18 cellular contexts compared by ENCODE assay signal in the genomic region with DNA sequence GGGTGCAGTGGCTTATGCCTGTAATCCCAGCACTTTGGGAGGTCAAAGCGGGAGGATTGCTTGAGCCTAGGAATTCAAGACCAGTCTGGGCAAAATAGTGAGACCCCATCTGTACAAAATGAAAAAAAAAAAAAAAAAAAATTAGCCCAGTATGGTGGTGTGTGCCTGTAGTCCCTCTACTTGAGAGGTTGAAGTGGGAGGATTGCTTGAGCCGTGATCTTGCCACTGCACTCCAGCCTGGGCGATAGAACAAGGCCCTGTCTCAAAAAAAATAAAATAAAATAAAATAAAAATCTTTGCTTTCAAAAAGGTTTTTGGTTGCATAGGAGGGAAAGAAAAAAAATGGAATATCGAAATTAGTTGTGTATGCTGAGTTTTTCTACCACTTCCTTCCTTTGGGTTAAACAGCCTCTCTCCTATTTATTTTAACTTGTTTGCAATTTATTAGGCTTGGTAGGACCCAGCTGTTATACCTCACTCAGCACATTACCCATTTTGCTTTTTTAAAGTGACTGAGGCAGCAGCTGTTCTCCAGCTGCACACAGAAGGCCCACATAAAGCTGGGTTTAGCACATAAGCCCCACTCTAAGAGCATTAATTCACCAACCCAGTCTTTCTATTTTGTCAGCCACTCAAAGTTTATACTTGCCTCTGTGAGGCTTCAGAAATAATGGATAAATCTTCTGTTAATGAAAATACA.
DNase-seq lines count a peak whose midpoint lies in the region; ATAC-seq, FAIRE-seq and TF ChIP-seq lines count a peak whose summit lies in the region.
"Had no signal": no experiment of that assay in that cellular context is flagged by ENCODE, and none has a peak within 500 bp of the region (broad histone marks: within the 10 kb centered on the region; RNA-seq: fewer than 3 reads in every experiment).

No MANE protein-coding gene starts in this region.

- H3K27ac ChIP-seq in BLaER1 (peak overlapping the region; percentile 27; the same call in 1 of the 2 replicates), K562 (ENCODE audit: extremely low read depth, low read depth, low read length) (no peak overlapping the region), prostate gland (no peak overlapping the region)
- H3K27ac ChIP-seq: gastrocnemius medialis had no signal

- TF ChIP-seq RAD21 in K562 (CRISPR knock-in tag; conservative IDR thresholded peaks at IDR 0.05 in 1 of 2, IDR thresholded peaks at IDR 0.05 in 1 of 2): no peak

- 0 out of 2 replicates have a peak overlapping the region, but pooled peaks have one; percentile 38 for H3K9ac ChIP-seq in BLaER1
- H3K9ac ChIP-seq in K562 (ENCODE audit: insufficient read depth in 1 of 2, low read depth in 2 of 2, low read length in 2 of 2): no peak overlapping the region

- peaks cover 31% of the 10 kb centered on the region for H3K36me3 ChIP-seq in BLaER1
- H3K36me3 ChIP-seq in K562 (ENCODE audit: control insufficient read depth, insufficient read depth, low read length): no peaks in the 10 kb centered on the region
- no peaks in the 10 kb centered on the region for H3K36me3 ChIP-seq in prostate gland
- H3K36me3 ChIP-seq: gastrocnemius medialis had no signal

- H3K9me3 ChIP-seq in BLaER1 (peaks cover 77% of the 10 kb centered on the region), K562 (replicated peaks; ENCODE audit: control insufficient read depth, insufficient read depth, low read depth, low read length) (peaks cover 7% of the 10 kb centered on the region; the same call in 1 of the 2 replicates), prostate gland (no peaks in the 10 kb centered on the region)

- peak overlapping the region in 2 of 8 donors; percentile 34 to 51 for H3K4me3 Mint-ChIP-seq in naive B cell
- H3K4me3 Mint-ChIP-seq: activated naive CD4-positive, alpha-beta T cell treated with anti-CD3 and anti-CD28 coated beads, Interleukin-2, amount 10 ng/mL, durations not matched to agents 7 days and 5 days had no signal

- TF ChIP-seq POLR2A in K562 (conservative IDR thresholded peaks at IDR 0.05): no peak
- no peak for TF ChIP-seq POLR2A in prostate gland (IDR thresholded peaks at IDR 0.05)

- in situ Hi-C loops in K562 (cut with MboI): no loop called here

- 0 out of 3 replicates have a peak, but pooled peaks cover 8% of the 10 kb centered on the region for H3K79me2 ChIP-seq in K562 (ENCODE audit: control insufficient read depth, insufficient read depth, low read length)

- H3K4me3 ChIP-seq in BLaER1 (no peak overlapping the region; the same call in 1 of the 2 replicates), K562 (no peak overlapping the region), prostate gland (no peak overlapping the region)
- no peak overlapping the region for H3K4me3 ChIP-seq in Jurkat, Clone E6-1 (ENCODE audit: low read length)
- H3K4me3 ChIP-seq: gastrocnemius medialis had no signal

- POLR2A ChIA-PET in K562 (lab: Yijun Ruan, JAX): interaction anchor here (0.5 to 0.6 kb wide), 2 partner anchors 266 to 1779 kb away, joined by 3 read pairs; no protein-coding TSS in a partner anchor

- no peaks in the 10 kb centered on the region for H3K9me1 ChIP-seq in K562 (ENCODE audit: control insufficient read depth, insufficient read depth, low read length)

- H3K4me1 ChIP-seq in BLaER1 (peaks cover 12% of the 10 kb centered on the region), K562 (replicated peaks in 1 of 2; ENCODE audit: control insufficient read depth in 2 of 2, insufficient read depth in 2 of 2, low read length in 2 of 2) (no peaks in the 10 kb centered on the region), prostate gland (replicated peaks) (no peaks in the 10 kb centered on the region)

- H3K27ac Mint-ChIP-seq in naive B cell: peak overlapping the region in 5 of 6 donors; percentile 49 to 84 (median 74)
- H3K27ac Mint-ChIP-seq: activated naive CD4-positive, alpha-beta T cell treated with anti-CD3 and anti-CD28 coated beads, Interleukin-2, amount 10 ng/mL, durations not matched to agents 7 days and 5 days had no signal

- CTCF ChIA-PET in K562 (lab: Yijun Ruan, JAX; ENCODE audit: low intra/inter-chr PET ratio): no interaction called here

- H3K4me2 ChIP-seq in BLaER1 (peak overlapping the region; percentile 48), K562 (ENCODE audit: insufficient read depth, low read length) (no peak overlapping the region)

- intact Hi-C loops in K562 (cut with micrococcal nuclease): no loop called here
- intact Hi-C loops in prostate gland (cut with DNase I): no loop called here

- H3K27me3 Mint-ChIP-seq in naive B cell: no peaks in the 10 kb centered on the region
- H3K27me3 Mint-ChIP-seq: activated naive CD4-positive, alpha-beta T cell treated with anti-CD3 and anti-CD28 coated beads, Interleukin-2, amount 10 ng/mL, durations not matched to agents 7 days and 5 days had no signal

- H3K4me1 Mint-ChIP-seq in naive B cell: peaks cover 40 to 46% (median 43%) of the 10 kb centered on the region in 3 donors

- BruUV-seq in K562 (replicated peaks; lab: Mats Ljungman, UMichigan): no TSS peak

- ATAC-seq in K562 (no peak), naive B cell (ENCODE audit: low read depth in 2 of 2) (no peak)
- ATAC-seq: gastrocnemius medialis had no signal

- H2AFZ ChIP-seq in K562 (ENCODE audit: low read depth, low read length): no peak overlapping the region

- 83% methylated on average over 3 of the region's 4 CpGs for WGBS in K562 (ENCODE audit: insufficient coverage, low coverage, missing lambda C conversion rate)
- 66% methylated on average over 4 of the region's 4 CpGs for WGBS in prostate gland

- H3K36me3 Mint-ChIP-seq in naive B cell: peaks cover 11 to 21% of the 10 kb centered on the region in 2 donors

- TF ChIP-seq CTCF in K562 (IDR thresholded peaks at IDR 0.05 in 2 of 3, conservative IDR thresholded peaks at IDR 0.05 in 1 of 3; ENCODE audit: insufficient read depth in 2 of 3, low read depth in 1 of 3, low read length in 3 of 3) (no peak), prostate gland (IDR thresholded peaks at IDR 0.05) (no peak)

- TF ChIP-seq EP300 in K562 (IDR thresholded peaks at IDR 0.05; ENCODE audit: low read length): no peak

- DNase-seq in Jurkat, Clone E6-1 (ENCODE audit: low read depth, low spot score): peak; percentile 55
- DNase-seq in K562 (ENCODE audit: extremely low read depth in 1 of 4, low spot score in 3 of 4) (no peak), naive B cell (no peak), prostate gland (ENCODE audit: low spot score) (no peak), occipital lobe (lab: John Stamatoyannopoulos, UW) (no peak), H4 (ENCODE audit: low spot score) (no peak)
- DNase-seq: activated CD4-positive, alpha-beta T cell treated with anti-CD3 and anti-CD28 coated beads for 48 hours; activated naive CD4-positive, alpha-beta T cell treated with anti-CD3 and anti-CD28 coated beads, Interleukin-2, amount 10 ng/mL, durations not matched to agents 7 days and 5 days; AML-193; cortex of kidney; gastrocnemius medialis; GF-D8; mesendoderm; NCI-H2029; NCI-H446 treated with DMSO at 0.1 percent for 48 hours; retina; substantia nigra had no signal

- H3K27me3 ChIP-seq in BLaER1: no peaks in the 10 kb centered on the region
- H3K27me3 ChIP-seq in K562 (ENCODE audit: control insufficient read depth in 2 of 2, insufficient read depth in 2 of 2, low read length in 2 of 2): no peaks in the 10 kb centered on the region
- H3K27me3 ChIP-seq in prostate gland (replicated peaks; ENCODE audit: insufficient read depth): no peaks in the 10 kb centered on the region
- H3K27me3 ChIP-seq: gastrocnemius medialis had no signal

- H4K20me1 ChIP-seq in BLaER1: peaks cover 48% of the 10 kb centered on the region; the same call in 1 of the 2 replicates
- no peaks in the 10 kb centered on the region for H4K20me1 ChIP-seq in K562 (replicated peaks; ENCODE audit: control insufficient read depth, insufficient read depth, low read length)

- H3K9me3 Mint-ChIP-seq in naive B cell: peaks cover 0 to 34% (median 23%) of the 10 kb centered on the region in 7 donors

- no peak for FAIRE-seq in K562 (lab: Jason Lieb, UNC)

TF ChIP-seq in K562, 482 proteins besides CTCF, POLR2A, EP300 and RAD21:
- TF ChIP-seq ZNF197 (CRISPR knock-in tag; IDR thresholded peaks at IDR 0.05; ENCODE audit: low read depth): no peak
- TF ChIP-seq C11orf30 (IDR thresholded peaks at IDR 0.05; ENCODE audit: low read depth): peak; percentile 16; the same call in 1 of the 2 replicates
- no peak for TF ChIP-seq ZNF134 (CRISPR knock-in tag; conservative IDR thresholded peaks at IDR 0.05)
- no peak for TF ChIP-seq ZNF76 (CRISPR knock-in tag; IDR thresholded peaks at IDR 0.05; ENCODE audit: borderline replicate concordance)
- TF ChIP-seq RHOXF2B (CRISPR knock-in tag; conservative IDR thresholded peaks at IDR 0.05): no peak
- no peak for TF ChIP-seq LARP7 (IDR thresholded peaks at IDR 0.05)
- no peak for TF ChIP-seq CCNT2 (IDR thresholded peaks at IDR 0.05; ENCODE audit: borderline replicate concordance, extremely low read depth, insufficient read length, low read depth, low read length)
- TF ChIP-seq ESRRA (IDR thresholded peaks at IDR 0.05; ENCODE audit: borderline replicate concordance, low read depth): no peak
